ENCODE assay signal across 8 cellular contexts in the genomic region with DNA sequence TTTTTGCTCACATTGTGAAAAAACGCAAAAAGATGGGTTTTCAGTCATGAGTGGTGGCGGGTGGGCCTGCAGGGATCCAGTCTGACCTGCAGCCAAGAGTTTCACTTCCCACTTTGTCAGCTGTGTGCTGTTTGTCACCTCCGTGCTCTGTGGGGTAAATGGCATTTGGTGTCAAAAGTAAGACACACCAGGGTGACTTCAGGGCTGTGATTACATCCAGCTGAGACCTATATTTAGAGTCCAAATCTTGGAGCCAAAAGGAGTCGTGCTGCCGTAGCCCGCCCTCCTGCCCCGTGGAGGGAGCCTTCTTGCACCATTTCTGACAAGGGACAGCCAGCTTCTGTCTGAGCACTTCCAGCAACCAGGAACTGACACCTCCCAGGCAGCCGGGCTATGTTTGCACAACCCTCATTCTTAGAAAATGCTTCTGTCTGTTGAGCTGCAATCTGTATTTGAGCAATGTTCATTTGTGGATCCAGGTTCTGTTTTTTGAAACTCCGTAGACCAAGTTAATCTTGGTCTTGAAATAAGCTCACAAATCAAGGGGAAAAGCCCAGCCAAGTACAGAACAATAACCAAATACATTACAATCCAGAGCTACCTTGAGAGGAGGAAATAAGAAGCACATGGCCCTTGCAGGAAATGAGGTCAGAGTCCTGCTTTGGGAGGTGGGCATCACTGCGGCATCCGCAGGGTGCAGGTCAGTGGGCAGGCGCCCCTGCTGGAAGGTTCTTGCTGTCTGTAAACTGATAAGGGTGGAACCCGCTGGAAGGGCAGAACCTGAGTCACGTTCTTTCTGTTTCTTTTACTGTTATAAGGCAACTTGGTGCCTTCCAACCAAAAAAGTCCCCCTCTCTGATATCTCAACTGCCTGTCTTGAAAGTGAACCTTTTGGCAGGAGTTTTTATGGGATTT. TPM values are rescaled to one million over a fixed set of nuclear protein-coding genes. Genes with fewer than 3 reads are reported as not detected.
DNase-seq lines count a peak whose midpoint lies in the region; ATAC-seq and TF ChIP-seq lines count a peak whose summit lies in the region.

No MANE protein-coding gene starts in this region.

- DNase-seq in AG08396 (ENCODE audit: low spot score) = peak; percentile 47
- peak; percentile 73 to 94 (median 81) for DNase-seq in T-helper 1 cell
- peak; percentile 7 for DNase-seq in adipocyte (ENCODE audit: low read depth)
- peak; percentile 81 to 83 (median 82) for DNase-seq in immature natural killer cell
- peak; percentile 52 to 60 for DNase-seq in stimulated activated CD4-positive, alpha-beta T cell treated with anti-CD3 and anti-CD28 coated beads, Interleukin-15, amount 100 ng/mL, for 1 hour (ENCODE audit: low read depth in 1 of 2, low spot score in 1 of 2)
- DNase-seq in OCI-M2 (lab: John Stamatoyannopoulos, UW; ENCODE audit: unreplicated experiment) = no peak

- H3K9me3 Mint-ChIP-seq in immature natural killer cell = no peaks in the 10 kb centered on the region

- H3K27me3 Mint-ChIP-seq in immature natural killer cell (ENCODE audit: low read depth in 3 of 3) = peaks cover 11 to 31% (median 12%) of the 10 kb centered on the region in 3 donors

- H3K4me1 ChIP-seq in adipocyte (ENCODE audit: control insufficient read depth, insufficient read depth, low read length) = peaks cover 44% of the 10 kb centered on the region

- peaks cover 84 to 92% of the 10 kb centered on the region in 2 donors for H3K4me1 Mint-ChIP-seq in immature natural killer cell

- peak overlapping the region; percentile 13 for H3K9ac ChIP-seq in adipocyte (ENCODE audit: low read length)

- peak; percentile 50 for ATAC-seq in HG03442 (IDR thresholded peaks at IDR 0.05; ENCODE audit: unreplicated experiment)

- TF ChIP-seq POLR2A in GM19099 (IDR thresholded peaks at IDR 0.05; ENCODE audit: extremely low read depth, insufficient read length, low read depth) = peak; percentile 32

- H3K36me3 ChIP-seq in adipocyte (ENCODE audit: control insufficient read depth, insufficient read depth, low read length, severe bottlenecking) = no peaks in the 10 kb centered on the region

- H3K9me3 ChIP-seq in adipocyte (ENCODE audit: control insufficient read depth, low read length) = no peaks in the 10 kb centered on the region

- H3K27me3 ChIP-seq in adipocyte (replicated peaks; ENCODE audit: control insufficient read depth, insufficient read depth, low read length) = peaks cover 24% of the 10 kb centered on the region

- peak overlapping the region; percentile 72 for H3K4me3 ChIP-seq in adipocyte (ENCODE audit: low read length)

- H3K36me3 Mint-ChIP-seq in immature natural killer cell = no peaks in the 10 kb centered on the region

- peak overlapping the region; percentile 91 to 97 (median 94) for H3K27ac Mint-ChIP-seq in immature natural killer cell

- peak overlapping the region; percentile 60 to 83 (median 75) for H3K4me3 Mint-ChIP-seq in immature natural killer cell

RNA-seq across cellular contexts. Expression of a gene that starts 14.4 kb away (rescaled TPM):
- 10 to 100 TPM in 1 of 3 donors, 1 to 10 TPM in 2; 4.3 to 10.9 (median 8.2) TPM for polyA plus RNA-seq in immature natural killer cell
